Comparison of ENCODE assay signal across 19 cellular contexts in the genomic region with DNA sequence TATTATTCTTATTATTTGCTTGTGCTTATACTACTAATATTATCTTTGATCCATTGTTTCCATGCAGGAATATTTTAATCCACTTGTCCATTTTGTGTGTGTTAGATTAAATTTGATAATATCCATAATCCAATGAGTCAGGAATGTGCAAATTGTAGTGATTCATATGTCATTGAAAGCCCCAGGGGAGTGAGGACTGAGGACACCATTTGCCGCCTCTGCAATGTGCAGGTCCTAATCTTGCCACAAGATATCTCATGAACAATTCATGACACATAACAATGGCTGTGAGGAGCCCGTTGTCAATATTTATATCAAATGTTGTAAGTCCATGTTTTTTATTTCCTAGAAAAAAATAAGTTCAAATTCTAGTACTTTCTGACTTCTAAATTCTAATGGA.
"Had no signal": no experiment of that assay in that cellular context is flagged by ENCODE, and none has a peak within 500 bp of the region (broad histone marks: within the 10 kb centered on the region; RNA-seq: fewer than 3 reads in every experiment).

No MANE protein-coding gene starts in this region.

- H3K27me3 ChIP-seq: body of pancreas, gastrocnemius medialis, heart left ventricle had no signal

- H3K9me3 ChIP-seq: body of pancreas, gastrocnemius medialis, heart left ventricle, lower lobe of right lung had no signal

- H3K27ac ChIP-seq: lower lobe of right lung had no signal

- DNase-seq: activated CD4-positive, alpha-beta T cell treated with anti-CD3 and anti-CD28 coated beads, Interleukin-2, amount 10 ng/mL, durations not matched to agents 24 days and 14 days; activated CD4-positive, CD25-positive, alpha-beta regulatory T cell; activated CD8-positive, alpha-beta memory T cell treated with anti-CD3 and anti-CD28 coated beads, Interleukin-2, amount 50 U/mL, for 4 hours; activated CD8-positive, alpha-beta T cell treated with anti-CD3 and anti-CD28 coated beads, Interleukin-2, amount 10 ng/mL, durations not matched to agents 7 days and 5 days; activated gamma-delta T cell; activated T-cell treated with anti-CD3 and anti-CD28 coated beads, Interleukin-2, amount 50 U/mL, for 72 hours; amniotic stem cell; body of pancreas; effector CD8-positive, alpha-beta T cell; gastrocnemius medialis; heart left ventricle; left colon; lower lobe of right lung; midbrain; naive B cell; retina; stimulated activated CD4-positive, alpha-beta T cell treated with anti-CD3 and anti-CD28 coated beads, Interleukin-2, amount 100 ng/mL, for 48 hours had no signal

- H3K4me3 ChIP-seq: body of pancreas, gastrocnemius medialis, heart left ventricle, lower lobe of right lung had no signal

- ATAC-seq: activated CD8-positive, alpha-beta T cell treated with anti-CD3 and anti-CD28 coated beads, Interleukin-2, amount 10 ng/mL, durations not matched to agents 7 days and 5 days; activated naive CD4-positive, alpha-beta T cell treated with anti-CD3 and anti-CD28 coated beads, Interleukin-2, amount 50 U/mL, for 72 hours; activated T-cell treated with anti-CD3 and anti-CD28 coated beads, Interleukin-2, amount 50 U/mL, for 72 hours; body of pancreas; gastrocnemius medialis; heart left ventricle; left colon; lower lobe of right lung; stimulated activated memory B cell treated with anti-CD40 and anti-IgM and Interleukin-4, amounts not matched to agents 10 μg/mL and 1 μg/mL and 100 μg/mL, for 72 hours had no signal

- H3K36me3 ChIP-seq: gastrocnemius medialis, heart left ventricle, lower lobe of right lung had no signal
